16 cellular contexts compared by ENCODE assay signal in genomic region chr13:54574791-54575190, GRCh38.
A peak's percentile ranks its signal among the peaks of the same experiment; 100 is the strongest.
DNase-seq lines count a peak whose midpoint lies in the region; ATAC-seq and TF ChIP-seq lines count a peak whose summit lies in the region.
"Had no signal": no experiment of that assay in that cellular context is flagged by ENCODE, and none has a peak within 500 bp of the region (broad histone marks: within the 10 kb centered on the region; RNA-seq: fewer than 3 reads in every experiment).

No MANE protein-coding gene starts in this region.

- in situ Hi-C loops in mammary epithelial cell (cut with MboI; ENCODE audit: low sequenced_read_pairs in 2 of 2) = no loop called here

- no peaks in the 10 kb centered on the region for H3K4me1 Mint-ChIP-seq in MCF 10A (ENCODE audit: insufficient read depth, unreplicated experiment)
- no peaks in the 10 kb centered on the region for H3K4me1 Mint-ChIP-seq in type B pancreatic cell (ENCODE audit: unreplicated experiment)
- no peaks in the 10 kb centered on the region for H3K4me1 Mint-ChIP-seq in osteocyte (ENCODE audit: unreplicated experiment)
- no peaks in the 10 kb centered on the region for H3K4me1 Mint-ChIP-seq in T-cell

- H3K36me3 Mint-ChIP-seq in MCF 10A (ENCODE audit: insufficient read depth, unreplicated experiment) (no peaks in the 10 kb centered on the region), type B pancreatic cell (no peaks in the 10 kb centered on the region), osteocyte (ENCODE audit: unreplicated experiment) (no peaks in the 10 kb centered on the region), T-cell (no peaks in the 10 kb centered on the region)

- H4K20me1 ChIP-seq in mammary epithelial cell (ENCODE audit: insufficient read depth, low read length) = no peaks in the 10 kb centered on the region

- no peak overlapping the region for H3K9ac ChIP-seq in mammary epithelial cell (ENCODE audit: insufficient read depth, low read length)

- no peaks in the 10 kb centered on the region for H3K4me1 ChIP-seq in mammary epithelial cell (ENCODE audit: insufficient read depth, low read length)
- H3K4me1 ChIP-seq: A549, SJSA1 had no signal

- H2AFZ ChIP-seq in mammary epithelial cell (ENCODE audit: low read depth, low read length) = no peak overlapping the region

- H3K4me3 ChIP-seq in mammary epithelial cell (replicated peaks in 1 of 3; ENCODE audit: insufficient read depth in 1 of 3, low read depth in 2 of 3, low read length in 3 of 3) = no peak overlapping the region
- H3K4me3 ChIP-seq: A549, SJSA1 had no signal

- H3K9me3 ChIP-seq in mammary epithelial cell (replicated peaks; ENCODE audit: insufficient read depth, low read length) = peaks cover 18% of the 10 kb centered on the region
- H3K9me3 ChIP-seq: A549, SJSA1 had no signal

- no peak for ATAC-seq in T-cell (replicated peaks in 1 of 4)
- ATAC-seq: A549 had no signal

- POLR2A ChIA-PET in MCF 10A (lab: Yijun Ruan, JAX) = no interaction called here
- POLR2A ChIA-PET in T-cell (lab: Charles Lee) = no interaction called here

- TF ChIP-seq CTCF in MCF 10A (IDR thresholded peaks at IDR 0.05; ENCODE audit: unreplicated experiment) (no peak), mammary epithelial cell (conservative IDR thresholded peaks at IDR 0.05 in 1 of 2, IDR thresholded peaks at IDR 0.05 in 1 of 2; ENCODE audit: extremely low read depth in 1 of 2, insufficient read depth in 1 of 2, low read depth in 1 of 2, low read length in 2 of 2) (no peak), type B pancreatic cell (conservative IDR thresholded peaks at IDR 0.05) (no peak), osteocyte (IDR thresholded peaks at IDR 0.05) (no peak)

- dilution Hi-C loops in mammary epithelial cell (cut with HindIII; ENCODE audit: low sequenced_read_pairs) = no loop called here

- no peaks in the 10 kb centered on the region for H3K27me3 ChIP-seq in mammary epithelial cell (ENCODE audit: insufficient read depth, low read length)
- H3K27me3 ChIP-seq: SJSA1 had no signal

- H3K27me3 Mint-ChIP-seq in MCF 10A (ENCODE audit: insufficient read depth, unreplicated experiment) (no peaks in the 10 kb centered on the region), type B pancreatic cell (no peaks in the 10 kb centered on the region), osteocyte (ENCODE audit: unreplicated experiment) (no peaks in the 10 kb centered on the region), T-cell (no peaks in the 10 kb centered on the region)

- H3K4me3 Mint-ChIP-seq in MCF 10A (ENCODE audit: unreplicated experiment) = no peak overlapping the region
- peak overlapping the region; percentile 22 for H3K4me3 Mint-ChIP-seq in type B pancreatic cell
- H3K4me3 Mint-ChIP-seq in osteocyte (ENCODE audit: unreplicated experiment) = no peak overlapping the region
- no peak overlapping the region for H3K4me3 Mint-ChIP-seq in T-cell
- H3K4me3 Mint-ChIP-seq: H9 had no signal

- H3K9me3 Mint-ChIP-seq in MCF 10A (ENCODE audit: unreplicated experiment) (no peaks in the 10 kb centered on the region), type B pancreatic cell (no peaks in the 10 kb centered on the region), osteocyte (ENCODE audit: unreplicated experiment) (peaks cover 12% of the 10 kb centered on the region), T-cell (peaks cover 19 to 25% (median 20%) of the 10 kb centered on the region in 3 donors)

- DNase-seq in MCF 10A (ENCODE audit: unreplicated experiment) (peak; percentile 0), mammary epithelial cell (no peak), NCI-H446 treated with DMSO at 0.1 percent for 48 hours (lab: John Stamatoyannopoulos, UW) (peak; percentile 19), amniotic epithelial cell (ENCODE audit: low read depth) (peak; percentile 2), type B pancreatic cell (ENCODE audit: extremely low spot score, unreplicated experiment) (no peak), medulla oblongata (ENCODE audit: extremely low spot score) (no peak), osteocyte (ENCODE audit: extremely low spot score, unreplicated experiment) (no peak), T-cell (no peak)
- DNase-seq: C1 segment of cervical spinal cord, EL, H9, NCI-H1417 treated with DMSO at 0.1 percent for 48 hours, NCI-H2029 treated with DMSO at 0.1 percent for 48 hours, NCI-H748 treated with DMSO at 0.1 percent for 48 hours had no signal

- no peak overlapping the region for H3K27ac ChIP-seq in mammary epithelial cell (ENCODE audit: insufficient read depth, low read depth, low read length)
- H3K27ac ChIP-seq: A549, SJSA1 had no signal

- CTCF ChIA-PET in MCF 10A (lab: Yijun Ruan, JAX) (interaction anchor here (0.8 kb wide), 1 partner anchor 792 kb away, joined by 3 read pairs; no protein-coding TSS in a partner anchor), mammary epithelial cell (lab: Charles Lee; ENCODE audit: low non-redundant PET) (no interaction called here), T-cell (lab: Charles Lee) (no interaction called here)

- H3K27ac Mint-ChIP-seq in MCF 10A (ENCODE audit: low read depth, unreplicated experiment) = no peak overlapping the region
- no peak overlapping the region for H3K27ac Mint-ChIP-seq in type B pancreatic cell
- H3K27ac Mint-ChIP-seq in osteocyte (ENCODE audit: unreplicated experiment) = no peak overlapping the region
- H3K27ac Mint-ChIP-seq in T-cell = no peak overlapping the region
- H3K27ac Mint-ChIP-seq: H9 had no signal

- no peak overlapping the region for H3K4me2 ChIP-seq in mammary epithelial cell (ENCODE audit: insufficient read depth, low read depth, low read length)
- H3K4me2 ChIP-seq: A549 had no signal

- BruUV-seq in MCF 10A (replicated peaks; lab: Mats Ljungman, UMichigan) (no TSS peak), mammary epithelial cell (replicated peaks; lab: Mats Ljungman, UMichigan) (no TSS peak)

- H3K79me2 ChIP-seq in mammary epithelial cell (ENCODE audit: insufficient read depth, low read length) = no peaks in the 10 kb centered on the region

- H3K36me3 ChIP-seq in mammary epithelial cell (ENCODE audit: insufficient read depth, low read length) = no peaks in the 10 kb centered on the region
- H3K36me3 ChIP-seq: SJSA1 had no signal

- 69% methylated on average over 4 of the region's 4 CpGs for WGBS in mammary epithelial cell (ENCODE audit: low coverage, missing lambda C conversion rate)

- intact Hi-C loops in MCF 10A (cut with micrococcal nuclease) = no loop called here
- intact Hi-C loops in mammary epithelial cell (cut with micrococcal nuclease) = no loop called here

Comparison
In these comparisons a context has a peak if more than half of its experiments do, and no peak if none do; other contexts are left out.
1. DNase-seq: peak in MCF 10A (single experiment), NCI-H446 treated with DMSO at 0.1 percent for 48 hours (single experiment) and amniotic epithelial cell (single experiment); none in mammary epithelial cell (single experiment), type B pancreatic cell (single experiment), medulla oblongata (single experiment), osteocyte (single experiment) and T-cell (0 of 34).